ENCODE assay signal across 8 cellular contexts in genomic region chr12:111368291-111368683, GRCh38. TPM values are rescaled to one million over a fixed set of nuclear protein-coding genes. Genes with fewer than 3 reads are reported as not detected.
DNase-seq lines count a peak whose midpoint lies in the region; ATAC-seq and TF ChIP-seq lines count a peak whose summit lies in the region.

No MANE protein-coding gene starts in this region.

- H3K4me3 Mint-ChIP-seq in activated B cell treated with CpG ODN at 0.5 μM for 24 hours: peak overlapping the region; percentile 85

- H3K27me3 Mint-ChIP-seq in activated B cell treated with CpG ODN at 0.5 μM for 24 hours: no peaks in the 10 kb centered on the region

- intact Hi-C loops in activated B cell treated with CpG ODN at 0.5 μM for 24 hours (cut with micrococcal nuclease): loop anchor here (1.0 to 5.0 kb wide), 2 partner anchors 13 to 36 kb away; no protein-coding TSS in a partner anchor
- intact Hi-C loops in Right ventricle myocardium superior (cut with DNase I): no loop called here

- POLR2A ChIA-PET in activated B cell treated with CpG ODN at 0.5 μM for 24 hours (lab: Charles Lee): interaction anchor here (1.2 to 1.6 kb wide), 2 partner anchors 9 to 13 kb away, joined by 3 to 4 read pairs; no protein-coding TSS in a partner anchor

- peak overlapping the region; percentile 80 for H3K4me3 ChIP-seq in retinal pigment epithelial cell (ENCODE audit: low read length)

- DNase-seq in activated CD4-positive, alpha-beta T cell treated with anti-CD3 and anti-CD28 coated beads for 48 hours: peak; percentile 6
- no peak for DNase-seq in activated CD4-positive, alpha-beta T cell treated with anti-CD3 and anti-CD28 coated beads for 1 hour
- DNase-seq in activated B cell treated with CpG ODN at 0.5 μM for 24 hours (no peak), Right ventricle myocardium superior (peak; percentile 58), retinal pigment epithelial cell (ENCODE audit: low read depth) (no peak)
- no peak for DNase-seq in stimulated activated CD4-positive, alpha-beta T cell treated with anti-CD3 and anti-CD28 coated beads, Interleukin-4, amount 100 ng/mL, for 1 hour

- no peaks in the 10 kb centered on the region for H3K9me3 Mint-ChIP-seq in activated B cell treated with CpG ODN at 0.5 μM for 24 hours

- H3K4me1 Mint-ChIP-seq in activated B cell treated with CpG ODN at 0.5 μM for 24 hours: peaks cover 35% of the 10 kb centered on the region

- no peak for TF ChIP-seq CTCF in activated B cell treated with CpG ODN at 0.5 μM for 24 hours (IDR thresholded peaks at IDR 0.05)
- TF ChIP-seq CTCF in retinal pigment epithelial cell (conservative IDR thresholded peaks at IDR 0.05; ENCODE audit: low read depth, low read length): no peak

- H3K36me3 Mint-ChIP-seq in activated B cell treated with CpG ODN at 0.5 μM for 24 hours (ENCODE audit: low read depth): peaks cover 15% of the 10 kb centered on the region

- no peak overlapping the region for H3K27ac Mint-ChIP-seq in activated B cell treated with CpG ODN at 0.5 μM for 24 hours

- CTCF ChIA-PET in activated B cell treated with CpG ODN at 0.5 μM for 24 hours (lab: Charles Lee): interaction anchor here (0.9 to 2.8 kb wide), 3 partner anchors 13 to 83 kb away, joined by 3 to 12 read pairs (median 4); no protein-coding TSS in a partner anchor

- ATAC-seq in activated B cell treated with CpG ODN at 0.5 μM for 24 hours (ENCODE audit: low read depth) (no peak), Right ventricle myocardium superior (ENCODE audit: poor library complexity) (peak; percentile 43), HG03095 (IDR thresholded peaks at IDR 0.05; ENCODE audit: unreplicated experiment) (no peak), GM18868 (IDR thresholded peaks at IDR 0.05; ENCODE audit: unreplicated experiment) (no peak)

RNA-seq across cellular contexts. Expression of gene PHETA1, which starts 0.6 kb away (rescaled TPM):
- total RNA-seq in activated B cell treated with CpG ODN at 0.5 μM for 24 hours: 1.6 and 2.0 TPM in 2 replicates
- 35.1 TPM for total RNA-seq in Right ventricle myocardium superior

RNA-seq across cellular contexts. Expression of gene SH2B3, which starts 37.4 kb away (rescaled TPM):
- total RNA-seq in activated B cell treated with CpG ODN at 0.5 μM for 24 hours (46.7 and 50.7 TPM in 2 replicates), Right ventricle myocardium superior (42.8 TPM)

Comparison
In these comparisons a context has a peak if more than half of its experiments do, and no peak if none do; other contexts are left out.
1. DNase-seq: peak in activated CD4-positive, alpha-beta T cell treated with anti-CD3 and anti-CD28 coated beads for 48 hours (single experiment) and Right ventricle myocardium superior (single experiment); none in activated CD4-positive, alpha-beta T cell treated with anti-CD3 and anti-CD28 coated beads for 1 hour (single experiment), activated B cell treated with CpG ODN at 0.5 μM for 24 hours (single experiment), retinal pigment epithelial cell (single experiment) and stimulated activated CD4-positive, alpha-beta T cell treated with anti-CD3 and anti-CD28 coated beads, Interleukin-4, amount 100 ng/mL, for 1 hour (single experiment).
2. RNA of gene PHETA1, which starts 0.6 kb away (total RNA-seq): 35.1 TPM in Right ventricle myocardium superior (single experiment); 1.6 to 2.0 TPM in activated B cell treated with CpG ODN at 0.5 μM for 24 hours; every median in the first group is over 10 times any median in the second.